1 cellular context compared by ENCODE assay signal in the genomic region with DNA sequence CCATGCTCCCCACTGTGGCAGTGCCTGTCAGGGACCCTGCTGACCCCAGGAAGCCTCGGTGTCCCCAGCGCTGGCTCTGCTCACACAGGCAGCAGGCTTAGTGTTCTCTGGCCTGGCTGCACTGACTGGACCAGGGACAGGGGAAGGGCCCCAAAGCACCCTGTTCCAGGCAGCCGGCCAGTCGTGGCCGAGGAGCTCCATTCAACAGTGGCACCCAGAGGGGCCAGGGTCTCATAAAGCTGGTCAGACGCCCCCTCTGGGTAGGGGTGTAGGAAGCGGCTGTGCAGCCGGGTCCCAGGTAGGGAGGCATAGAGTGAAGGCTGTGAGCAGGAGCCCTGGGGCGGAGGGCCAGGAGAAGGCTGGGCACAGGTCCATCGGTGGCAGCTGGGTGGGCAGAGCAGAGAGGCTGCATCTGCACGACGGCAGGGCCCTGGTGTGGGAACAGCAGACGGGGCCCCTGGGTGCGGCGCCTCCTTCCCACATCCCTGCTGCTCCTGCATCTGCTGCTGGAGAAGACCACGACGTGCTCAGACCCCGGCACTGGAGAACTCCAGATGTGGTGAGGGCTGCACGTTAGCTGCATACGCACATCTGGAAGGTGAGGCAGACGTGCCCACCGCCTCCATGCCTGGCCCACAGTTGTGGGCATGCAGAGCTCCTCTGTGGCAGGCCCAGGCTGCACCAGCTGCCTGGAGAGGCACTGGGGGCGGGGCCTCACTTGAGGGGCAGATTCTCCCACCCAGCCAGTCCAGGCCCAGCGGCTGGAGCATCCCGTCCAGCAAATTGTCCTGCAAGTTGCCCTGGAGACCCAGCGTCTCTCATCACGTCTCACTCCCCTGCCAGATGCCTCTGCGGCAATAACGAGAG.
TF ChIP-seq lines count a peak whose summit lies in the region.

No MANE protein-coding gene starts in this region.

TF ChIP-seq in WTC11, 78 proteins besides CTCF, POLR2A, EP300 and RAD21:
- TF ChIP-seq PRRX2 (CRISPR knock-in tag; IDR thresholded peaks at IDR 0.05) (no peak), MYBL2 (CRISPR knock-in tag; IDR thresholded peaks at IDR 0.05) (no peak), KAT7 (CRISPR knock-in tag; IDR thresholded peaks at IDR 0.05; ENCODE audit: borderline replicate concordance) (no peak), ETV6 (CRISPR knock-in tag; IDR thresholded peaks at IDR 0.05) (no peak), ZNF263 (CRISPR knock-in tag; IDR thresholded peaks at IDR 0.05; ENCODE audit: low read depth) (no peak), RELA (CRISPR knock-in tag; IDR thresholded peaks at IDR 0.05; ENCODE audit: borderline replicate concordance) (no peak)
- TF ChIP-seq, protein P1, sequence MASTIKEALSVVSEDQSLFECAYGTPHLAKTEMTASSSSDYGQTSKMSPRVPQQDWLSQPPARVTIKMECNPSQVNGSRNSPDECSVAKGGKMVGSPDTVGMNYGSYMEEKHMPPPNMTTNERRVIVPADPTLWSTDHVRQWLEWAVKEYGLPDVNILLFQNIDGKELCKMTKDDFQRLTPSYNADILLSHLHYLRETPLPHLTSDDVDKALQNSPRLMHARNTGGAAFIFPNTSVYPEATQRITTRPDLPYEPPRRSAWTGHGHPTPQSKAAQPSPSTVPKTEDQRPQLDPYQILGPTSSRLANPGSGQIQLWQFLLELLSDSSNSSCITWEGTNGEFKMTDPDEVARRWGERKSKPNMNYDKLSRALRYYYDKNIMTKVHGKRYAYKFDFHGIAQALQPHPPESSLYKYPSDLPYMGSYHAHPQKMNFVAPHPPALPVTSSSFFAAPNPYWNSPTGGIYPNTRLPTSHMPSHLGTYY (CRISPR knock-in tag; IDR thresholded peaks at IDR 0.05), result no peak
- TF ChIP-seq, protein P2, sequence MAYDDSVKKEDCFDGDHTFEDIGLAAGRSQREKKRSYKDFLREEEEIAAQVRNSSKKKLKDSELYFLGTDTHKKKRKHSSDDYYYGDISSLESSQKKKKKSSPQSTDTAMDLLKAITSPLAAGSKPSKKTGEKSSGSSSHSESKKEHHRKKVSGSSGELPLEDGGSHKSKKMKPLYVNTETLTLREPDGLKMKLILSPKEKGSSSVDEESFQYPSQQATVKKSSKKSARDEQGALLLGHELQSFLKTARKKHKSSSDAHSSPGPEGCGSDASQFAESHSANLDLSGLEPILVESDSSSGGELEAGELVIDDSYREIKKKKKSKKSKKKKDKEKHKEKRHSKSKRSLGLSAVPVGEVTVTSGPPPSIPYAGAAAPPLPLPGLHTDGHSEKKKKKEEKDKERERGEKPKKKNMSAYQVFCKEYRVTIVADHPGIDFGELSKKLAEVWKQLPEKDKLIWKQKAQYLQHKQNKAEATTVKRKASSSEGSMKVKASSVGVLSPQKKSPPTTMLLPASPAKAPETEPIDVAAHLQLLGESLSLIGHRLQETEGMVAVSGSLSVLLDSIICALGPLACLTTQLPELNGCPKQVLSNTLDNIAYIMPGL (CRISPR knock-in tag; IDR thresholded peaks at IDR 0.05), result no peak
- TF ChIP-seq, protein P3, sequence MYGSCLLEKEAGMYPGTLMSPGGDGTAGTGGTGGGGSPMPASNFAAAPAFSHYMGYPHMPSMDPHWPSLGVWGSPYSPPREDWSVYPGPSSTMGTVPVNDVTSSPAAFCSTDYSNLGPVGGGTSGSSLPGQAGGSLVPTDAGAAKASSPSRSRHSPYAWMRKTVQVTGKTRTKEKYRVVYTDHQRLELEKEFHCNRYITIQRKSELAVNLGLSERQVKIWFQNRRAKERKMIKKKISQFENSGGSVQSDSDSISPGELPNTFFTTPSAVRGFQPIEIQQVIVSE (CRISPR knock-in tag; IDR thresholded peaks at IDR 0.05; ENCODE audit: borderline replicate concordance), result no peak
- TF ChIP-seq, protein P4, sequence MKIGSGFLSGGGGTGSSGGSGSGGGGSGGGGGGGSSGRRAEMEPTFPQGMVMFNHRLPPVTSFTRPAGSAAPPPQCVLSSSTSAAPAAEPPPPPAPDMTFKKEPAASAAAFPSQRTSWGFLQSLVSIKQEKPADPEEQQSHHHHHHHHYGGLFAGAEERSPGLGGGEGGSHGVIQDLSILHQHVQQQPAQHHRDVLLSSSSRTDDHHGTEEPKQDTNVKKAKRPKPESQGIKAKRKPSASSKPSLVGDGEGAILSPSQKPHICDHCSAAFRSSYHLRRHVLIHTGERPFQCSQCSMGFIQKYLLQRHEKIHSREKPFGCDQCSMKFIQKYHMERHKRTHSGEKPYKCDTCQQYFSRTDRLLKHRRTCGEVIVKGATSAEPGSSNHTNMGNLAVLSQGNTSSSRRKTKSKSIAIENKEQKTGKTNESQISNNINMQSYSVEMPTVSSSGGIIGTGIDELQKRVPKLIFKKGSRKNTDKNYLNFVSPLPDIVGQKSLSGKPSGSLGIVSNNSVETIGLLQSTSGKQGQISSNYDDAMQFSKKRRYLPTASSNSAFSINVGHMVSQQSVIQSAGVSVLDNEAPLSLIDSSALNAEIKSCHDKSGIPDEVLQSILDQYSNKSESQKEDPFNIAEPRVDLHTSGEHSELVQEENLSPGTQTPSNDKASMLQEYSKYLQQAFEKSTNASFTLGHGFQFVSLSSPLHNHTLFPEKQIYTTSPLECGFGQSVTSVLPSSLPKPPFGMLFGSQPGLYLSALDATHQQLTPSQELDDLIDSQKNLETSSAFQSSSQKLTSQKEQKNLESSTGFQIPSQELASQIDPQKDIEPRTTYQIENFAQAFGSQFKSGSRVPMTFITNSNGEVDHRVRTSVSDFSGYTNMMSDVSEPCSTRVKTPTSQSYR (CRISPR knock-in tag; IDR thresholded peaks at IDR 0.05), result no peak
- TF ChIP-seq, protein P5, sequence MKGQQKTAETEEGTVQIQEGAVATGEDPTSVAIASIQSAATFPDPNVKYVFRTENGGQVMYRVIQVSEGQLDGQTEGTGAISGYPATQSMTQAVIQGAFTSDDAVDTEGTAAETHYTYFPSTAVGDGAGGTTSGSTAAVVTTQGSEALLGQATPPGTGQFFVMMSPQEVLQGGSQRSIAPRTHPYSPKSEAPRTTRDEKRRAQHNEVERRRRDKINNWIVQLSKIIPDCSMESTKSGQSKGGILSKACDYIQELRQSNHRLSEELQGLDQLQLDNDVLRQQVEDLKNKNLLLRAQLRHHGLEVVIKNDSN (CRISPR knock-in tag; IDR thresholded peaks at IDR 0.05), result no peak
- TF ChIP-seq, protein P6, sequence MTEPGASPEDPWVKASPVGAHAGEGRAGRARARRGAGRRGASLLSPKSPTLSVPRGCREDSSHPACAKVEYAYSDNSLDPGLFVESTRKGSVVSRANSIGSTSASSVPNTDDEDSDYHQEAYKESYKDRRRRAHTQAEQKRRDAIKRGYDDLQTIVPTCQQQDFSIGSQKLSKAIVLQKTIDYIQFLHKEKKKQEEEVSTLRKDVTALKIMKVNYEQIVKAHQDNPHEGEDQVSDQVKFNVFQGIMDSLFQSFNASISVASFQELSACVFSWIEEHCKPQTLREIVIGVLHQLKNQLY (CRISPR knock-in tag; IDR thresholded peaks at IDR 0.05), result no peak
- TF ChIP-seq, protein P7, sequence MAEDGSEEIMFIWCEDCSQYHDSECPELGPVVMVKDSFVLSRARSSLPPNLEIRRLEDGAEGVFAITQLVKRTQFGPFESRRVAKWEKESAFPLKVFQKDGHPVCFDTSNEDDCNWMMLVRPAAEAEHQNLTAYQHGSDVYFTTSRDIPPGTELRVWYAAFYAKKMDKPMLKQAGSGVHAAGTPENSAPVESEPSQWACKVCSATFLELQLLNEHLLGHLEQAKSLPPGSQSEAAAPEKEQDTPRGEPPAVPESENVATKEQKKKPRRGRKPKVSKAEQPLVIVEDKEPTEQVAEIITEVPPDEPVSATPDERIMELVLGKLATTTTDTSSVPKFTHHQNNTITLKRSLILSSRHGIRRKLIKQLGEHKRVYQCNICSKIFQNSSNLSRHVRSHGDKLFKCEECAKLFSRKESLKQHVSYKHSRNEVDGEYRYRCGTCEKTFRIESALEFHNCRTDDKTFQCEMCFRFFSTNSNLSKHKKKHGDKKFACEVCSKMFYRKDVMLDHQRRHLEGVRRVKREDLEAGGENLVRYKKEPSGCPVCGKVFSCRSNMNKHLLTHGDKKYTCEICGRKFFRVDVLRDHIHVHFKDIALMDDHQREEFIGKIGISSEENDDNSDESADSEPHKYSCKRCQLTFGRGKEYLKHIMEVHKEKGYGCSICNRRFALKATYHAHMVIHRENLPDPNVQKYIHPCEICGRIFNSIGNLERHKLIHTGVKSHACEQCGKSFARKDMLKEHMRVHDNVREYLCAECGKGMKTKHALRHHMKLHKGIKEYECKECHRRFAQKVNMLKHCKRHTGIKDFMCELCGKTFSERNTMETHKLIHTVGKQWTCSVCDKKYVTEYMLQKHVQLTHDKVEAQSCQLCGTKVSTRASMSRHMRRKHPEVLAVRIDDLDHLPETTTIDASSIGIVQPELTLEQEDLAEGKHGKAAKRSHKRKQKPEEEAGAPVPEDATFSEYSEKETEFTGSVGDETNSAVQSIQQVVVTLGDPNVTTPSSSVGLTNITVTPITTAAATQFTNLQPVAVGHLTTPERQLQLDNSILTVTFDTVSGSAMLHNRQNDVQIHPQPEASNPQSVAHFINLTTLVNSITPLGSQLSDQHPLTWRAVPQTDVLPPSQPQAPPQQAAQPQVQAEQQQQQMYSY (CRISPR knock-in tag; IDR thresholded peaks at IDR 0.05), result no peak
- TF ChIP-seq, protein P8, sequence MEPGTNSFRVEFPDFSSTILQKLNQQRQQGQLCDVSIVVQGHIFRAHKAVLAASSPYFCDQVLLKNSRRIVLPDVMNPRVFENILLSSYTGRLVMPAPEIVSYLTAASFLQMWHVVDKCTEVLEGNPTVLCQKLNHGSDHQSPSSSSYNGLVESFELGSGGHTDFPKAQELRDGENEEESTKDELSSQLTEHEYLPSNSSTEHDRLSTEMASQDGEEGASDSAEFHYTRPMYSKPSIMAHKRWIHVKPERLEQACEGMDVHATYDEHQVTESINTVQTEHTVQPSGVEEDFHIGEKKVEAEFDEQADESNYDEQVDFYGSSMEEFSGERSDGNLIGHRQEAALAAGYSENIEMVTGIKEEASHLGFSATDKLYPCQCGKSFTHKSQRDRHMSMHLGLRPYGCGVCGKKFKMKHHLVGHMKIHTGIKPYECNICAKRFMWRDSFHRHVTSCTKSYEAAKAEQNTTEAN (CRISPR knock-in tag; IDR thresholded peaks at IDR 0.05), result no peak
- TF ChIP-seq, protein P9, sequence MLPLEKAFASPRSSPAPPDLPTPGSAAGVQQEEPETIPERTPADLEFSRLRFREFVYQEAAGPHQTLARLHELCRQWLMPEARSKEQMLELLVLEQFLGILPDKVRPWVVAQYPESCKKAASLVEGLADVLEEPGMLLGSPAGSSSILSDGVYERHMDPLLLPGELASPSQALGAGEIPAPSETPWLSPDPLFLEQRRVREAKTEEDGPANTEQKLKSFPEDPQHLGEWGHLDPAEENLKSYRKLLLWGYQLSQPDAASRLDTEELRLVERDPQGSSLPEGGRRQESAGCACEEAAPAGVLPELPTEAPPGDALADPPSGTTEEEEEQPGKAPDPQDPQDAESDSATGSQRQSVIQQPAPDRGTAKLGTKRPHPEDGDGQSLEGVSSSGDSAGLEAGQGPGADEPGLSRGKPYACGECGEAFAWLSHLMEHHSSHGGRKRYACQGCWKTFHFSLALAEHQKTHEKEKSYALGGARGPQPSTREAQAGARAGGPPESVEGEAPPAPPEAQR (CRISPR knock-in tag; IDR thresholded peaks at IDR 0.05), result no peak
- TF ChIP-seq, protein P10, sequence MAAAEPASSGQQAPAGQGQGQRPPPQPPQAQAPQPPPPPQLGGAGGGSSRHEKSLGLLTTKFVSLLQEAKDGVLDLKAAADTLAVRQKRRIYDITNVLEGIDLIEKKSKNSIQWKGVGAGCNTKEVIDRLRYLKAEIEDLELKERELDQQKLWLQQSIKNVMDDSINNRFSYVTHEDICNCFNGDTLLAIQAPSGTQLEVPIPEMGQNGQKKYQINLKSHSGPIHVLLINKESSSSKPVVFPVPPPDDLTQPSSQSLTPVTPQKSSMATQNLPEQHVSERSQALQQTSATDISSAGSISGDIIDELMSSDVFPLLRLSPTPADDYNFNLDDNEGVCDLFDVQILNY (CRISPR knock-in tag; IDR thresholded peaks at IDR 0.05), result no peak
- TF ChIP-seq, protein P11, sequence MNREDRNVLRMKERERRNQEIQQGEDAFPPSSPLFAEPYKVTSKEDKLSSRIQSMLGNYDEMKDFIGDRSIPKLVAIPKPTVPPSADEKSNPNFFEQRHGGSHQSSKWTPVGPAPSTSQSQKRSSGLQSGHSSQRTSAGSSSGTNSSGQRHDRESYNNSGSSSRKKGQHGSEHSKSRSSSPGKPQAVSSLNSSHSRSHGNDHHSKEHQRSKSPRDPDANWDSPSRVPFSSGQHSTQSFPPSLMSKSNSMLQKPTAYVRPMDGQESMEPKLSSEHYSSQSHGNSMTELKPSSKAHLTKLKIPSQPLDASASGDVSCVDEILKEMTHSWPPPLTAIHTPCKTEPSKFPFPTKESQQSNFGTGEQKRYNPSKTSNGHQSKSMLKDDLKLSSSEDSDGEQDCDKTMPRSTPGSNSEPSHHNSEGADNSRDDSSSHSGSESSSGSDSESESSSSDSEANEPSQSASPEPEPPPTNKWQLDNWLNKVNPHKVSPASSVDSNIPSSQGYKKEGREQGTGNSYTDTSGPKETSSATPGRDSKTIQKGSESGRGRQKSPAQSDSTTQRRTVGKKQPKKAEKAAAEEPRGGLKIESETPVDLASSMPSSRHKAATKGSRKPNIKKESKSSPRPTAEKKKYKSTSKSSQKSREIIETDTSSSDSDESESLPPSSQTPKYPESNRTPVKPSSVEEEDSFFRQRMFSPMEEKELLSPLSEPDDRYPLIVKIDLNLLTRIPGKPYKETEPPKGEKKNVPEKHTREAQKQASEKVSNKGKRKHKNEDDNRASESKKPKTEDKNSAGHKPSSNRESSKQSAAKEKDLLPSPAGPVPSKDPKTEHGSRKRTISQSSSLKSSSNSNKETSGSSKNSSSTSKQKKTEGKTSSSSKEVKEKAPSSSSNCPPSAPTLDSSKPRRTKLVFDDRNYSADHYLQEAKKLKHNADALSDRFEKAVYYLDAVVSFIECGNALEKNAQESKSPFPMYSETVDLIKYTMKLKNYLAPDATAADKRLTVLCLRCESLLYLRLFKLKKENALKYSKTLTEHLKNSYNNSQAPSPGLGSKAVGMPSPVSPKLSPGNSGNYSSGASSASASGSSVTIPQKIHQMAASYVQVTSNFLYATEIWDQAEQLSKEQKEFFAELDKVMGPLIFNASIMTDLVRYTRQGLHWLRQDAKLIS (CRISPR knock-in tag; IDR thresholded peaks at IDR 0.05; ENCODE audit: borderline replicate concordance), result no peak
